1 cellular context compared by ENCODE assay signal in genomic region chr11:86740628-86741488, GRCh38.
TF ChIP-seq lines count a peak whose summit lies in the region.

No MANE protein-coding gene starts in this region.

TF ChIP-seq in GM23338, 12 proteins besides CTCF, POLR2A, EP300 and RAD21 (continued from another document):
- TF ChIP-seq ETS1 (IDR thresholded peaks at IDR 0.05) (no peak), JUNB (IDR thresholded peaks at IDR 0.05; ENCODE audit: unreplicated experiment) (no peak), STAT1 (IDR thresholded peaks at IDR 0.05; ENCODE audit: unreplicated experiment) (no peak), NANOG (IDR thresholded peaks at IDR 0.05; ENCODE audit: borderline replicate concordance) (no peak), ZNF331 (CRISPR knock-in tag; IDR thresholded peaks at IDR 0.05; ENCODE audit: low read depth) (no peak), CREB1 (CRISPR knock-in tag; IDR thresholded peaks at IDR 0.05; ENCODE audit: low read depth) (no peak), EZH2 (IDR thresholded peaks at IDR 0.05; ENCODE audit: low read depth, unreplicated experiment) (no peak), ZNF114 (CRISPR knock-in tag; IDR thresholded peaks at IDR 0.05) (no peak), POLR2AphosphoS5 (IDR thresholded peaks at IDR 0.05; ENCODE audit: low read depth) (no peak)
- TF ChIP-seq, protein P1, sequence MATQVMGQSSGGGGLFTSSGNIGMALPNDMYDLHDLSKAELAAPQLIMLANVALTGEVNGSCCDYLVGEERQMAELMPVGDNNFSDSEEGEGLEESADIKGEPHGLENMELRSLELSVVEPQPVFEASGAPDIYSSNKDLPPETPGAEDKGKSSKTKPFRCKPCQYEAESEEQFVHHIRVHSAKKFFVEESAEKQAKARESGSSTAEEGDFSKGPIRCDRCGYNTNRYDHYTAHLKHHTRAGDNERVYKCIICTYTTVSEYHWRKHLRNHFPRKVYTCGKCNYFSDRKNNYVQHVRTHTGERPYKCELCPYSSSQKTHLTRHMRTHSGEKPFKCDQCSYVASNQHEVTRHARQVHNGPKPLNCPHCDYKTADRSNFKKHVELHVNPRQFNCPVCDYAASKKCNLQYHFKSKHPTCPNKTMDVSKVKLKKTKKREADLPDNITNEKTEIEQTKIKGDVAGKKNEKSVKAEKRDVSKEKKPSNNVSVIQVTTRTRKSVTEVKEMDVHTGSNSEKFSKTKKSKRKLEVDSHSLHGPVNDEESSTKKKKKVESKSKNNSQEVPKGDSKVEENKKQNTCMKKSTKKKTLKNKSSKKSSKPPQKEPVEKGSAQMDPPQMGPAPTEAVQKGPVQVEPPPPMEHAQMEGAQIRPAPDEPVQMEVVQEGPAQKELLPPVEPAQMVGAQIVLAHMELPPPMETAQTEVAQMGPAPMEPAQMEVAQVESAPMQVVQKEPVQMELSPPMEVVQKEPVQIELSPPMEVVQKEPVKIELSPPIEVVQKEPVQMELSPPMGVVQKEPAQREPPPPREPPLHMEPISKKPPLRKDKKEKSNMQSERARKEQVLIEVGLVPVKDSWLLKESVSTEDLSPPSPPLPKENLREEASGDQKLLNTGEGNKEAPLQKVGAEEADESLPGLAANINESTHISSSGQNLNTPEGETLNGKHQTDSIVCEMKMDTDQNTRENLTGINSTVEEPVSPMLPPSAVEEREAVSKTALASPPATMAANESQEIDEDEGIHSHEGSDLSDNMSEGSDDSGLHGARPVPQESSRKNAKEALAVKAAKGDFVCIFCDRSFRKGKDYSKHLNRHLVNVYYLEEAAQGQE (IDR thresholded peaks at IDR 0.05; ENCODE audit: unreplicated experiment) = no peak
